27 cellular contexts compared by ENCODE assay signal in the genomic region with DNA sequence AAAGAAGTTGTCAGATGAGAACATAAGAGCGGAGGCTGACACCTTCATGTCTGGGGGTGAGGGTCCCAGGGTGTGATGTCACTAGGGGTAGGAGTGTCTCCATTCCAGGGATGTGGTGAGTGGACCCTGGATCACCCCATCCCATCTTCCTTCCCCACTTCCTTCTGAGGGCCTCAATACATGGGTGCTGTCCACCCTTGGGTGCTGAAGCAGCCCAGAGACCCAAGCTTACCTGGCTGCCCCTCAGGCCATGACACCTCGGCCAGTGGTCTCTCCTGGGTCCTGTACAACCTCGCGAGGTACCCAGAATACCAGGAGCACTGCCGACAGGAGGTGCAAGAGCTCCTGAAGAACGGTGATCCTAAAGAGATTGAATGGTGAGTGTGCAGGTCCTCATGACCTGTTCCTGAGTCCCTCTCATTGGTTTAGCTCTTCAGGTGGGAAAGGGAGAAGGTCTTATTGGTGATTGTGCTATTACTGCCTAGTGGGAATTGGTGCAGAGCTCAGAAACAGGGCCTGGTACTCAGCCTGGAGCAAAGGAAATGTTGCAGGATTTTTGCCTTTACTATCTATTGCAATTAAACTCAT. TPM values are rescaled to one million over a fixed set of nuclear protein-coding genes. Genes with fewer than 3 reads are reported as not detected.
DNase-seq lines count a peak whose midpoint lies in the region; ATAC-seq, FAIRE-seq and TF ChIP-seq lines count a peak whose summit lies in the region.
"Had no signal": no experiment of that assay in that cellular context is flagged by ENCODE, and none has a peak within 500 bp of the region (broad histone marks: within the 10 kb centered on the region; RNA-seq: fewer than 3 reads in every experiment).

No MANE protein-coding gene starts in this region.

- FAIRE-seq in GM12878 (lab: Jason Lieb, UNC) = no peak
- FAIRE-seq: GM12892, GM18507, H54 had no signal

- DNase-seq in cardiac septum (ENCODE audit: low spot score) = peak; percentile 15
- DNase-seq in right cardiac atrium = no peak
- no peak for DNase-seq in GM12878 (ENCODE audit: low read depth, low spot score)
- peak in 2 of 3 donors; percentile 17 for DNase-seq in right lobe of liver
- DNase-seq in HPDE6-E6E7 (ENCODE audit: extremely low spot score) = no peak
- no peak for DNase-seq in midbrain (lab: John Stamatoyannopoulos, UW)
- DNase-seq: CD8-positive, alpha-beta T cell; DMS53; EL; IMR-90; Kasumi-1; MG63; NCI-H1048; NCI-H1436 treated with DMSO at 0.1 percent for 48 hours; NCI-H2029 treated with DMSO at 0.1 percent for 48 hours; NCI-H2171 treated with DMSO at 0.1 percent for 48 hours; NCI-H446; NCI-H526 treated with DMSO at 0.1 percent for 48 hours; Right ventricle myocardium superior had no signal

- H3K27me3 ChIP-seq in right cardiac atrium (ENCODE audit: control insufficient read depth, insufficient read depth) (no peaks in the 10 kb centered on the region), GM12878 (replicated peaks in 1 of 2; ENCODE audit: control insufficient read depth in 2 of 2, insufficient read depth in 2 of 2, low read length in 1 of 2) (no peaks in the 10 kb centered on the region), right lobe of liver (no peaks in the 10 kb centered on the region)
- H3K27me3 ChIP-seq: BLaER1 had no signal

- POLR2A ChIA-PET in GM12878 (lab: Charles Lee) = no interaction called here

- no peak for TF ChIP-seq RAD21 in GM12878 (IDR thresholded peaks at IDR 0.05; ENCODE audit: insufficient read depth, low read depth, low read length)

- ATAC-seq in right cardiac atrium (no peak), GM12878 (no peak), right lobe of liver (peak in 1 of 4 donors; percentile 14), GM18858 (IDR thresholded peaks at IDR 0.05; ENCODE audit: unreplicated experiment) (no peak)
- ATAC-seq: CD8-positive, alpha-beta T cell had no signal

- H3K4me3 ChIP-seq in right cardiac atrium (ENCODE audit: low read length) = no peak overlapping the region
- H3K4me3 ChIP-seq in GM12878 = no peak overlapping the region
- H3K4me3 ChIP-seq in right lobe of liver = no peak overlapping the region
- H3K4me3 ChIP-seq: BLaER1, MG63, SK-N-MC had no signal

- no peak overlapping the region for H3K4me2 ChIP-seq in GM12878 (ENCODE audit: control insufficient read depth, insufficient read depth)
- H3K4me2 ChIP-seq: BLaER1 had no signal

- H3K9me3 ChIP-seq in right cardiac atrium (ENCODE audit: control insufficient read depth, low read length) = no peaks in the 10 kb centered on the region
- no peaks in the 10 kb centered on the region for H3K9me3 ChIP-seq in GM12878 (replicated peaks; ENCODE audit: control insufficient read depth, insufficient read depth, low read length)
- no peaks in the 10 kb centered on the region for H3K9me3 ChIP-seq in right lobe of liver
- H3K9me3 ChIP-seq: BLaER1, MG63 had no signal

- H2AFZ ChIP-seq in GM12878 (ENCODE audit: control insufficient read depth, low read depth, low read length) = no peak overlapping the region

- H3K79me2 ChIP-seq in GM12878 (ENCODE audit: control insufficient read depth, insufficient read depth, low read length) = no peaks in the 10 kb centered on the region

- TF ChIP-seq POLR2A in GM12878 (IDR thresholded peaks at IDR 0.05; ENCODE audit: low read depth, low read length) = no peak
- TF ChIP-seq POLR2A in right lobe of liver (IDR thresholded peaks at IDR 0.05) = no peak

- CTCF ChIA-PET in GM12878 (lab: Yijun Ruan, JAX) = no interaction called here

- H3K27ac ChIP-seq in right cardiac atrium (ENCODE audit: low read length) = no peak overlapping the region
- H3K27ac ChIP-seq in GM12878 (ENCODE audit: control insufficient read depth, insufficient read depth) = no peak overlapping the region
- H3K27ac ChIP-seq in right lobe of liver = no peak overlapping the region
- H3K27ac ChIP-seq: BLaER1, SK-N-MC had no signal

- H3K36me3 ChIP-seq in GM12878 (ENCODE audit: control insufficient read depth in 2 of 2, insufficient read depth in 2 of 2, low read length in 1 of 2) (no peaks in the 10 kb centered on the region), right lobe of liver (no peaks in the 10 kb centered on the region)
- H3K36me3 ChIP-seq: BLaER1, MG63 had no signal

- RAD21 ChIA-PET in GM12878 (lab: Charles Lee; ENCODE audit: unreplicated experiment) = no interaction called here

- H3K4me1 ChIP-seq in right cardiac atrium (ENCODE audit: control insufficient read depth, insufficient read depth, low read length) (no peaks in the 10 kb centered on the region), GM12878 (ENCODE audit: control insufficient read depth, insufficient read depth, low read length) (no peaks in the 10 kb centered on the region), right lobe of liver (no peaks in the 10 kb centered on the region)
- H3K4me1 ChIP-seq: BLaER1 had no signal

- no TSS peak for BruUV-seq in GM12878 (replicated peaks; lab: Mats Ljungman, UMichigan)

- SMC1A ChIA-PET in GM12878 (lab: Charles Lee; ENCODE audit: uncharacterized antibody, unreplicated experiment) = no interaction called here

- no peak for TF ChIP-seq CTCF in GM12878 (IDR thresholded peaks at IDR 0.05 in 2 of 3, conservative IDR thresholded peaks at IDR 0.05 in 1 of 3; ENCODE audit: control insufficient read depth in 2 of 3, extremely low read depth in 1 of 3, insufficient read depth in 1 of 3, low read depth in 3 of 3, low read length in 3 of 3)
- no peak for TF ChIP-seq CTCF in right lobe of liver (IDR thresholded peaks at IDR 0.05)

- no peaks in the 10 kb centered on the region for H4K20me1 ChIP-seq in GM12878 (ENCODE audit: control insufficient read depth, insufficient read depth)
- H4K20me1 ChIP-seq: BLaER1 had no signal

- no peak overlapping the region for H3K9ac ChIP-seq in GM12878 (ENCODE audit: control insufficient read depth, insufficient read depth, low read length)
- H3K9ac ChIP-seq: BLaER1 had no signal

- TF ChIP-seq EP300 in GM12878 (IDR thresholded peaks at IDR 0.05; ENCODE audit: borderline replicate concordance in 1 of 2, control insufficient read depth in 1 of 2, low read depth in 2 of 2, low read length in 2 of 2) = no peak

- intact Hi-C loops in cardiac septum (cut with DNase I) = no loop called here
- intact Hi-C loops in right cardiac atrium (cut with DNase I) = no loop called here
- intact Hi-C loops in GM12878 (cut with micrococcal nuclease; ENCODE audit: unreplicated experiment) = no loop called here
- intact Hi-C loops in right lobe of liver (cut with DNase I) = no loop called here

- 68% methylated on average over 6 of the region's 6 CpGs for WGBS in right cardiac atrium
- 33% methylated on average over 6 of the region's 6 CpGs for WGBS in GM12878 (ENCODE audit: insufficient coverage, insufficient replicate concordance, low lambda C conversion rate, missing lambda C conversion rate)
- 80% methylated on average over 2 of the region's 6 CpGs for WGBS in right lobe of liver (ENCODE audit: insufficient coverage, low coverage, low lambda C conversion rate, missing lambda C conversion rate)

- in situ Hi-C loops in GM12878 (cut with MboI) = no loop called here

TF ChIP-seq in GM12878, 131 proteins besides CTCF, POLR2A, EP300 and RAD21 (continues in another document):
- TF ChIP-seq WRNIP1 (IDR thresholded peaks at IDR 0.05; ENCODE audit: borderline replicate concordance, low read depth, low read length) (no peak), RFX5 (IDR thresholded peaks at IDR 0.05; ENCODE audit: low read depth, low read length) (no peak)
- TF ChIP-seq, protein P1, sequence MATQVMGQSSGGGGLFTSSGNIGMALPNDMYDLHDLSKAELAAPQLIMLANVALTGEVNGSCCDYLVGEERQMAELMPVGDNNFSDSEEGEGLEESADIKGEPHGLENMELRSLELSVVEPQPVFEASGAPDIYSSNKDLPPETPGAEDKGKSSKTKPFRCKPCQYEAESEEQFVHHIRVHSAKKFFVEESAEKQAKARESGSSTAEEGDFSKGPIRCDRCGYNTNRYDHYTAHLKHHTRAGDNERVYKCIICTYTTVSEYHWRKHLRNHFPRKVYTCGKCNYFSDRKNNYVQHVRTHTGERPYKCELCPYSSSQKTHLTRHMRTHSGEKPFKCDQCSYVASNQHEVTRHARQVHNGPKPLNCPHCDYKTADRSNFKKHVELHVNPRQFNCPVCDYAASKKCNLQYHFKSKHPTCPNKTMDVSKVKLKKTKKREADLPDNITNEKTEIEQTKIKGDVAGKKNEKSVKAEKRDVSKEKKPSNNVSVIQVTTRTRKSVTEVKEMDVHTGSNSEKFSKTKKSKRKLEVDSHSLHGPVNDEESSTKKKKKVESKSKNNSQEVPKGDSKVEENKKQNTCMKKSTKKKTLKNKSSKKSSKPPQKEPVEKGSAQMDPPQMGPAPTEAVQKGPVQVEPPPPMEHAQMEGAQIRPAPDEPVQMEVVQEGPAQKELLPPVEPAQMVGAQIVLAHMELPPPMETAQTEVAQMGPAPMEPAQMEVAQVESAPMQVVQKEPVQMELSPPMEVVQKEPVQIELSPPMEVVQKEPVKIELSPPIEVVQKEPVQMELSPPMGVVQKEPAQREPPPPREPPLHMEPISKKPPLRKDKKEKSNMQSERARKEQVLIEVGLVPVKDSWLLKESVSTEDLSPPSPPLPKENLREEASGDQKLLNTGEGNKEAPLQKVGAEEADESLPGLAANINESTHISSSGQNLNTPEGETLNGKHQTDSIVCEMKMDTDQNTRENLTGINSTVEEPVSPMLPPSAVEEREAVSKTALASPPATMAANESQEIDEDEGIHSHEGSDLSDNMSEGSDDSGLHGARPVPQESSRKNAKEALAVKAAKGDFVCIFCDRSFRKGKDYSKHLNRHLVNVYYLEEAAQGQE (IDR thresholded peaks at IDR 0.05; ENCODE audit: low read depth, low read length) = peak; percentile 72; the same call in 1 of the 2 replicates

RNA-seq across cellular contexts. Expression of a gene that starts 37.7 kb away (rescaled TPM):
- total RNA-seq in cardiac septum = not detected
- total RNA-seq in right cardiac atrium = not detected
- polyA plus RNA-seq in right cardiac atrium = not detected
- not detected in 2 replicates for total RNA-seq in GM12878 (2013; cell fraction: nucleolus; rRNA removed)
- not detected in 2 replicates for total RNA-seq in GM12878 (2014; rRNA removed)
- not detected in 2 replicates for total RNA-seq in GM12878 (2014; rRNA removed; fragmentation: Illumina TruSeq; extraction: Trizol)
- total RNA-seq in GM12878 (2021) = not detected in 2 replicates
- not detected for polyA plus RNA-seq in GM12878 (2011; ENCODE audit: low read depth)
- polyA plus RNA-seq in GM12878 (2011; rRNA removed) = not detected in 2 replicates
- not detected in 2 replicates for polyA plus RNA-seq in GM12878 (2011; cell fraction: cytosol; rRNA removed)
- polyA plus RNA-seq in GM12878 (2011; cell fraction: nucleus; rRNA removed) = not detected in 2 replicates
- not detected in 2 replicates for polyA plus RNA-seq in GM12878 (2012)
- not detected in 2 replicates for polyA plus RNA-seq in GM12878 (2014; fragmentation: Illumina TruSeq; extraction: Trizol)
- polyA plus RNA-seq in GM12878 (2014; fragmentation: Nextera tagmentation; extraction: Ambion mirVana) = not detected
- not detected in 2 replicates for polyA plus RNA-seq in GM12878 (2014; rRNA removed)
- not detected for polyA plus RNA-seq in GM12878 (2016; fragmentation: Nextera tagmentation; extraction: Ambion mirVana)
- polyA minus RNA-seq in GM12878 (2011; rRNA and poly(A)+ RNA removed) = not detected in 2 replicates
- polyA minus RNA-seq in GM12878 (2011; cell fraction: cytosol; rRNA and poly(A)+ RNA removed) = not detected in 2 replicates
- not detected in 2 replicates for polyA minus RNA-seq in GM12878 (2011; cell fraction: nucleus; rRNA and poly(A)+ RNA removed)
- total RNA-seq in right lobe of liver = not detected
- total RNA-seq: A673; CD8-positive, alpha-beta T cell; HT1080; IMR-90; Right ventricle myocardium superior had no signal
- polyA plus RNA-seq: IMR-90 had no signal

Comparison
In these comparisons a context has a peak if more than half of its experiments do, and no peak if none do; other contexts are left out.
1. DNase-seq: peak in cardiac septum (single experiment) and right lobe of liver (2 of 3); none in right cardiac atrium (0 of 3), GM12878 (single experiment), HPDE6-E6E7 (single experiment) and midbrain (single experiment).